1 cellular context compared by ENCODE assay signal in the genomic region with DNA sequence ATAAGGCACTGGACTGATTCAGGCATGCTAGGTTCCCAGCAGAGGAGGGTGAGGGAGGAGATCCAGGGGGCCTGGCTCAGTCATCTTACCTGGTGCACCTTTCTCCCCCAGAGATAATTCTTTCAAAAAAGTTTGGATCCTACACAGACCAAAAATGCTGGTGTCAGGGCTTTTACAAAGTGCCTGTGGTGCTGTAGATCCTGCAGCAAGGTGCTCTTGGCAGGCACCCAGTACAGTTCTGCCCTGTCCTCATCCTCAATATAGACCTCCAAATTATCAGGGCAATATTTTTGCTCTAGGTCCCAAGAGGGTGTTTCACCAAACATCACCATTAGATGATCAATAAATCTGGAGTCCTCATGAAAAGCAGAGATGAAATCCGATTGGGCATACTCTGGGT.
TF ChIP-seq lines count a peak whose summit lies in the region.

No MANE protein-coding gene starts in this region.

TF ChIP-seq in IMR-90, 13 proteins besides CTCF, POLR2A, EP300 and RAD21 (continued from another document):
- no peak for TF ChIP-seq SMC3 (IDR thresholded peaks at IDR 0.05; ENCODE audit: low read depth, low read length)
- TF ChIP-seq NFE2L2 (IDR thresholded peaks at IDR 0.05; ENCODE audit: low read depth, low read length): no peak
- TF ChIP-seq CHD1 (IDR thresholded peaks at IDR 0.05; ENCODE audit: low read depth, low read length): no peak
- TF ChIP-seq RCOR1 (IDR thresholded peaks at IDR 0.05; ENCODE audit: insufficient replicate concordance, low read length): no peak
- TF ChIP-seq CEBPB (IDR thresholded peaks at IDR 0.05; ENCODE audit: low read depth, low read length): no peak
- TF ChIP-seq FOS (IDR thresholded peaks at IDR 0.05; ENCODE audit: low read depth, low read length): no peak
- TF ChIP-seq RFX5 (IDR thresholded peaks at IDR 0.05; ENCODE audit: low read depth, low read length): no peak
- no peak for TF ChIP-seq MXI1 (IDR thresholded peaks at IDR 0.05; ENCODE audit: borderline replicate concordance, low read depth, low read length)
- TF ChIP-seq BHLHE40 (IDR thresholded peaks at IDR 0.05; ENCODE audit: low read depth, low read length): no peak
- TF ChIP-seq ELK1 (IDR thresholded peaks at IDR 0.05; ENCODE audit: borderline replicate concordance, low read depth, low read length): no peak
